Comparison of ENCODE assay signal across 15 cellular contexts in genomic region chr11:122776546-122776945, GRCh38.
A peak's percentile ranks its signal among the peaks of the same experiment; 100 is the strongest.
DNase-seq lines count a peak whose midpoint lies in the region; ATAC-seq and TF ChIP-seq lines count a peak whose summit lies in the region.
"Had no signal": no experiment of that assay in that cellular context is flagged by ENCODE, and none has a peak within 500 bp of the region (broad histone marks: within the 10 kb centered on the region; RNA-seq: fewer than 3 reads in every experiment).

No MANE protein-coding gene starts in this region.

- H2BK12ac ChIP-seq in trophoblast cell (ENCODE audit: low read length): no peak overlapping the region

- no peaks in the 10 kb centered on the region for H3K27me3 ChIP-seq in trophoblast cell (ENCODE audit: insufficient read depth, low read length)

- H3K23ac ChIP-seq in trophoblast cell (ENCODE audit: low read length): no peak overlapping the region

- H3K9me3 Mint-ChIP-seq in activated CD8-positive, alpha-beta T cell treated with anti-CD3 and anti-CD28 coated beads for 36 hours: peaks cover 4% of the 10 kb centered on the region
- no peaks in the 10 kb centered on the region for H3K9me3 Mint-ChIP-seq in activated CD8-positive, alpha-beta T cell treated with anti-CD3 and anti-CD28 coated beads, Interleukin-2, amount 10 ng/mL, durations not matched to agents 7 days and 5 days (ENCODE audit: insufficient read depth)
- no peaks in the 10 kb centered on the region for H3K9me3 Mint-ChIP-seq in endothelial cell (ENCODE audit: unreplicated experiment)
- H3K9me3 Mint-ChIP-seq: GM23338 had no signal

- peaks cover 46% of the 10 kb centered on the region for H3K4me1 Mint-ChIP-seq in activated CD8-positive, alpha-beta T cell treated with anti-CD3 and anti-CD28 coated beads for 36 hours (ENCODE audit: low read depth)
- peaks cover 34% of the 10 kb centered on the region for H3K4me1 Mint-ChIP-seq in activated CD8-positive, alpha-beta T cell treated with anti-CD3 and anti-CD28 coated beads, Interleukin-2, amount 10 ng/mL, durations not matched to agents 7 days and 5 days (ENCODE audit: low read depth)
- peaks cover 81% of the 10 kb centered on the region for H3K4me1 Mint-ChIP-seq in endothelial cell (ENCODE audit: unreplicated experiment)

- ATAC-seq in activated CD8-positive, alpha-beta T cell treated with anti-CD3 and anti-CD28 coated beads for 36 hours: no peak
- no peak for ATAC-seq in activated CD8-positive, alpha-beta T cell treated with anti-CD3 and anti-CD28 coated beads, Interleukin-2, amount 10 ng/mL, durations not matched to agents 7 days and 5 days
- ATAC-seq in HG03095 (IDR thresholded peaks at IDR 0.05; ENCODE audit: unreplicated experiment): no peak
- no peak for ATAC-seq in GM21786 (IDR thresholded peaks at IDR 0.05; ENCODE audit: unreplicated experiment)

- no peak overlapping the region for H3K14ac ChIP-seq in trophoblast cell (ENCODE audit: low read length)

- H3K4me3 ChIP-seq in trophoblast cell (ENCODE audit: low read depth, low read length): no peak overlapping the region
- H3K4me3 ChIP-seq: GM23338 had no signal

- peaks cover 20% of the 10 kb centered on the region for H3K36me3 Mint-ChIP-seq in activated CD8-positive, alpha-beta T cell treated with anti-CD3 and anti-CD28 coated beads for 36 hours (ENCODE audit: low read depth)
- H3K36me3 Mint-ChIP-seq in activated CD8-positive, alpha-beta T cell treated with anti-CD3 and anti-CD28 coated beads, Interleukin-2, amount 10 ng/mL, durations not matched to agents 7 days and 5 days (ENCODE audit: low read depth): peaks cover 43% of the 10 kb centered on the region
- H3K36me3 Mint-ChIP-seq in endothelial cell (ENCODE audit: low read depth, unreplicated experiment): peaks cover 8% of the 10 kb centered on the region

- no peak overlapping the region for H3K4ac ChIP-seq in trophoblast cell (ENCODE audit: low read depth, low read length)

- H3K18ac ChIP-seq in trophoblast cell (ENCODE audit: low read length): peak overlapping the region; percentile 78

- peaks cover 12% of the 10 kb centered on the region for H3K79me2 ChIP-seq in trophoblast cell (ENCODE audit: control insufficient read depth, insufficient read depth, low read length, poor library complexity)

- H3K9me3 ChIP-seq in KOPT-K1 (ENCODE audit: insufficient read depth, low read length, poor library complexity, severe bottlenecking): no peaks in the 10 kb centered on the region
- peaks cover 3% of the 10 kb centered on the region for H3K9me3 ChIP-seq in trophoblast cell (ENCODE audit: insufficient read depth, low read depth, low read length)

- no peak overlapping the region for H3K4me2 ChIP-seq in trophoblast cell (ENCODE audit: low read length)
- H3K4me2 ChIP-seq: GM23338 had no signal

- no peaks in the 10 kb centered on the region for H3K27me3 Mint-ChIP-seq in activated CD8-positive, alpha-beta T cell treated with anti-CD3 and anti-CD28 coated beads for 36 hours
- no peaks in the 10 kb centered on the region for H3K27me3 Mint-ChIP-seq in activated CD8-positive, alpha-beta T cell treated with anti-CD3 and anti-CD28 coated beads, Interleukin-2, amount 10 ng/mL, durations not matched to agents 7 days and 5 days (ENCODE audit: low read depth)
- peaks cover 7% of the 10 kb centered on the region for H3K27me3 Mint-ChIP-seq in endothelial cell (ENCODE audit: unreplicated experiment)

- no peak overlapping the region for H3K4me3 Mint-ChIP-seq in activated CD8-positive, alpha-beta T cell treated with anti-CD3 and anti-CD28 coated beads for 36 hours
- H3K4me3 Mint-ChIP-seq in activated CD8-positive, alpha-beta T cell treated with anti-CD3 and anti-CD28 coated beads, Interleukin-2, amount 10 ng/mL, durations not matched to agents 7 days and 5 days: no peak overlapping the region
- no peak overlapping the region for H3K4me3 Mint-ChIP-seq in endothelial cell (ENCODE audit: unreplicated experiment)
- H3K4me3 Mint-ChIP-seq: GM23338 had no signal

- POLR2A ChIA-PET in activated CD8-positive, alpha-beta T cell treated with anti-CD3 and anti-CD28 coated beads for 36 hours (lab: Charles Lee): interaction anchor here (0.8 kb wide), 1 partner anchor 159 kb away, joined by 3 read pairs; no protein-coding TSS in a partner anchor
- POLR2A ChIA-PET in activated CD8-positive, alpha-beta T cell treated with anti-CD3 and anti-CD28 coated beads, Interleukin-2, amount 10 ng/mL, durations not matched to agents 7 days and 5 days (lab: Charles Lee): no interaction called here

- H2AFZ ChIP-seq in trophoblast cell (ENCODE audit: insufficient read depth, low read length, poor library complexity): no peak overlapping the region
- H2AFZ ChIP-seq: GM23338 had no signal

- CTCF ChIA-PET in activated CD8-positive, alpha-beta T cell treated with anti-CD3 and anti-CD28 coated beads for 36 hours (lab: Charles Lee): interaction anchor here (0.5 to 4.0 kb wide), 5 partner anchors 21 to 247 kb away, joined by 3 to 25 read pairs (median 7); partner anchors contain the start of gene UBASH3B
- CTCF ChIA-PET in activated CD8-positive, alpha-beta T cell treated with anti-CD3 and anti-CD28 coated beads, Interleukin-2, amount 10 ng/mL, durations not matched to agents 7 days and 5 days (lab: Charles Lee): interaction anchor here (1.3 to 4.3 kb wide), 4 partner anchors 12 to 77 kb away, joined by 4 to 23 read pairs (median 4); no protein-coding TSS in a partner anchor

- peak overlapping the region; percentile 50 for H3K27ac Mint-ChIP-seq in activated CD8-positive, alpha-beta T cell treated with anti-CD3 and anti-CD28 coated beads for 36 hours
- no peak overlapping the region for H3K27ac Mint-ChIP-seq in activated CD8-positive, alpha-beta T cell treated with anti-CD3 and anti-CD28 coated beads, Interleukin-2, amount 10 ng/mL, durations not matched to agents 7 days and 5 days
- peak overlapping the region; percentile 74 for H3K27ac Mint-ChIP-seq in endothelial cell (ENCODE audit: unreplicated experiment)
- H3K27ac Mint-ChIP-seq: GM23338 had no signal

- peaks cover 60% of the 10 kb centered on the region for H3K36me3 ChIP-seq in KOPT-K1 (ENCODE audit: insufficient read depth, low read length)
- H3K36me3 ChIP-seq in trophoblast cell (ENCODE audit: control insufficient read depth in 1 of 2, insufficient read depth in 2 of 2, low read length in 2 of 2): peaks cover 10 to 20% of the 10 kb centered on the region in 2 experiments

- no peak overlapping the region for H2BK120ac ChIP-seq in trophoblast cell (ENCODE audit: insufficient read depth, low read length, poor library complexity)

- intact Hi-C loops in activated CD8-positive, alpha-beta T cell treated with anti-CD3 and anti-CD28 coated beads for 36 hours (cut with micrococcal nuclease): loop anchor here (5.0 kb wide), 1 partner anchor 194 kb away; no protein-coding TSS in a partner anchor

- H3K79me1 ChIP-seq in trophoblast cell (ENCODE audit: low read length): peaks cover 28% of the 10 kb centered on the region

- H2BK5ac ChIP-seq in trophoblast cell (ENCODE audit: low read depth, low read length, poor library complexity): peak overlapping the region; percentile 11

- no peak overlapping the region for H3K9ac ChIP-seq in trophoblast cell (ENCODE audit: low read length)

- H4K8ac ChIP-seq in trophoblast cell (ENCODE audit: low read depth, low read length): no peak overlapping the region

- H3K27ac ChIP-seq in KOPT-K1 (ENCODE audit: low read depth, low read length, poor library complexity, severe bottlenecking): peak overlapping the region; percentile 32
- no peak overlapping the region for H3K27ac ChIP-seq in trophoblast cell (ENCODE audit: low read depth, low read length)
- H3K27ac ChIP-seq: 22Rv1 had no signal

- peak overlapping the region; percentile 75 for H4K91ac ChIP-seq in trophoblast cell (ENCODE audit: low read depth, low read length)

- no peak for TF ChIP-seq CTCF in activated CD8-positive, alpha-beta T cell treated with anti-CD3 and anti-CD28 coated beads for 36 hours (IDR thresholded peaks at IDR 0.05)
- no peak for TF ChIP-seq CTCF in endothelial cell (IDR thresholded peaks at IDR 0.05; ENCODE audit: unreplicated experiment)

- no peak for DNase-seq in activated CD8-positive, alpha-beta T cell treated with anti-CD3 and anti-CD28 coated beads for 36 hours
- no peak for DNase-seq in activated CD8-positive, alpha-beta T cell treated with anti-CD3 and anti-CD28 coated beads, Interleukin-2, amount 10 ng/mL, durations not matched to agents 7 days and 5 days
- DNase-seq in endothelial cell (ENCODE audit: low spot score) (no peak), trophoblast cell (no peak), dedifferentiated amniotic fluid mesenchymal stem cell (ENCODE audit: extremely low spot score) (no peak)
- DNase-seq: GDM1, Karpas-422, NCI-H1417 treated with DMSO at 0.1 percent for 48 hours, NCI-H2029, NCI-H2171 treated with DMSO at 0.1 percent for 48 hours had no signal

- no peak overlapping the region for H4K12ac ChIP-seq in trophoblast cell (ENCODE audit: low read depth, low read length)

- H3K4me1 ChIP-seq in trophoblast cell (ENCODE audit: control insufficient read depth in 1 of 2, insufficient read depth in 2 of 2, low read length in 2 of 2): peaks cover 31 to 36% of the 10 kb centered on the region in 2 experiments

- no CpG with 5 or more reads among the region's 4 CpGs for WGBS in trophoblast cell (ENCODE audit: extremely low coverage, insufficient coverage, insufficient read length)

- no peak overlapping the region for H2AK5ac ChIP-seq in trophoblast cell (ENCODE audit: low read length)
